ENCODE assay signal across 16 cellular contexts in the genomic region with DNA sequence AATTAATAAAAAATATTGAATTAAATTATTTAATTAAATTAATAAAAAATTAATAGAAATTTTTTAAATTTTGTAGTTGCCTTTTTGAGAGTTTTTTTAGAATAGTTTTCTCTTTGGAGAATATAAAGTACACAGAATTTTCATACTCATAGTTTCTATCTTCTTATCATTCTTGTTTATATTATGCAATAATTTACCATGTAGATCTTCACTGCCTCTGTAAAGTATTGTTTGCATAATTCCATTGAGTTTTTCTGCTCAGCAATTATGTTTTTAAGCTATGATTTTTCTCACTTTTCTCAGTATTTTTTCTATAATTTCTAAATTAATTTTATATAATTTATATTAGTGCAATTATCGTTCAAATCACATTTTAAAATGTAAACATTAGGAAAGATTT. TPM values are rescaled to one million over a fixed set of nuclear protein-coding genes. Genes with fewer than 3 reads are reported as not detected.
DNase-seq lines count a peak whose midpoint lies in the region; ATAC-seq, FAIRE-seq and TF ChIP-seq lines count a peak whose summit lies in the region.
"Had no signal": no experiment of that assay in that cellular context is flagged by ENCODE, and none has a peak within 500 bp of the region (broad histone marks: within the 10 kb centered on the region; RNA-seq: fewer than 3 reads in every experiment).

No MANE protein-coding gene starts in this region.

- no peaks in the 10 kb centered on the region for H3K9me3 ChIP-seq in pancreas
- H3K9me3 ChIP-seq: A549, BLaER1 had no signal

- H3K4me1 Mint-ChIP-seq in chondrocyte (ENCODE audit: low read depth): peaks cover 4% of the 10 kb centered on the region

- H3K4me3 Mint-ChIP-seq in chondrocyte (ENCODE audit: unreplicated experiment): no peak overlapping the region
- H3K4me3 Mint-ChIP-seq: CD14-positive monocyte; CD4-positive, alpha-beta memory T cell; H9 had no signal

- no peaks in the 10 kb centered on the region for H3K27me3 ChIP-seq in pancreas
- H3K27me3 ChIP-seq: BLaER1 had no signal

- H3K36me3 Mint-ChIP-seq in chondrocyte (ENCODE audit: low read depth): no peaks in the 10 kb centered on the region
- H3K36me3 Mint-ChIP-seq: CD14-positive monocyte; CD4-positive, alpha-beta memory T cell had no signal

- 62 to 75% methylated on average over 1 of the region's 1 CpG for WGBS in pancreas, 2 donors

- H3K9me3 Mint-ChIP-seq in chondrocyte (ENCODE audit: low read depth): no peaks in the 10 kb centered on the region
- H3K9me3 Mint-ChIP-seq: CD4-positive, alpha-beta memory T cell; H9 had no signal

- intact Hi-C loops in pancreas (cut with DNase I): no loop called here

- H3K27ac ChIP-seq in pancreas: no peak overlapping the region
- H3K27ac ChIP-seq: A549, BLaER1 had no signal

- no peak overlapping the region for H3K4me3 ChIP-seq in pancreas
- H3K4me3 ChIP-seq: A549, BLaER1 had no signal

- H3K4me1 ChIP-seq in pancreas: no peaks in the 10 kb centered on the region

- FAIRE-seq in G401.6 (lab: Jason Lieb, UNC) (peak; percentile 95), RCC 7860 (lab: Jason Lieb, UNC) (peak; percentile 42), colon (lab: Jason Lieb, UNC) (peak; percentile 89), pancreas (lab: Jason Lieb, UNC) (peak; percentile 93)
- FAIRE-seq: A549, H1 had no signal

- no peak for DNase-seq in RCC 7860 (ENCODE audit: low spot score)
- no peak for DNase-seq in pancreas
- DNase-seq in ureter (ENCODE audit: low spot score): no peak
- no peak for DNase-seq in activated CD4-positive, alpha-beta T cell treated with anti-CD3 and anti-CD28 coated beads for 1 hour
- DNase-seq in chondrocyte (ENCODE audit: low spot score): no peak
- DNase-seq: CD4-positive, alpha-beta memory T cell; DMS153; DMS79; GF-D8; H9 had no signal

- TF ChIP-seq CTCF in pancreas (IDR thresholded peaks at IDR 0.05) (no peak), chondrocyte (IDR thresholded peaks at IDR 0.05) (no peak)

- H3K27me3 Mint-ChIP-seq in chondrocyte (ENCODE audit: low read depth): peaks cover 4% of the 10 kb centered on the region

- H3K27ac Mint-ChIP-seq in chondrocyte (ENCODE audit: unreplicated experiment): no peak overlapping the region
- H3K27ac Mint-ChIP-seq: CD14-positive monocyte; CD4-positive, alpha-beta memory T cell; H9 had no signal

- no peak for ATAC-seq in pancreas
- ATAC-seq: A549 had no signal

- no peaks in the 10 kb centered on the region for H3K36me3 ChIP-seq in pancreas
- H3K36me3 ChIP-seq: BLaER1 had no signal

RNA-seq across cellular contexts. Expression of gene OXA1L, which starts 50.6 kb away (rescaled TPM):
- total RNA-seq in pancreas: 10 to 100 TPM; 48.1 to 76.2 (median 53.2) TPM
- polyA plus RNA-seq in pancreas: 10 to 100 TPM; 56.7 to 91.2 TPM
- total RNA-seq in ureter: 93.5 TPM
- 75.7 to 78.1 TPM (median 77.2 TPM) in 3 replicates for total RNA-seq in chondrocyte
